ENCODE assay signal across 8 cellular contexts in the genomic region with DNA sequence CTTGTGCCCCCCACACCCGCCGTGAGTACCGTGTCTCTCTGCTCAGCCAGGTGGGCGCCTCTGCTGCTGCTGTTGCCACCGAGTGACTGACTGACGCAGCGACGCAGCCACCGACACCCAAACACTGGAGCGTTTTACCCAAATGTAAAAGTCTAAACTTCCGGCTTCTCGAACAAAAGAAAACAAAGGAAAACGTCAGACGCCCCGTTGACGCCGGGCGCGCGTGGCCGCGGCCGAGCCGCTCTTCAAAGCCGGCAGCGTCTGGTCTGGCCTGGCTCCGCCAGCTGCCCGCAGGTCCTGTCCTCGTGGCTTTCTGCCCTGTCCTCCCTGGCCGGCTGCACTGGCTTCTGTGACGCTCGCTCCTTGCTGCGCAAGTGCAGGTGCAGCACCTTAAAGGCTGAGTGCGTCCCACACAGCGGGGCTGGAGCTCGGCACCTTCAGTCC. TPM values are rescaled to one million over a fixed set of nuclear protein-coding genes. Genes with fewer than 3 reads are reported as not detected.
A peak's percentile ranks its signal among the peaks of the same experiment; 100 is the strongest.
DNase-seq lines count a peak whose midpoint lies in the region; ATAC-seq and TF ChIP-seq lines count a peak whose summit lies in the region.

No MANE protein-coding gene starts in this region.

- H3K9ac ChIP-seq in SU-DHL-6 (ENCODE audit: low read length) (peak overlapping the region; percentile 61), iPS-15b (ENCODE audit: low read depth, low read length) (no peak overlapping the region), skeletal muscle tissue (ENCODE audit: low read depth in 1 of 3, low read length in 3 of 3) (peak overlapping the region; percentile 21 to 71 (median 59))

- intact Hi-C loops in ascending aorta (cut with DNase I), result no loop called here

- no peak for TF ChIP-seq CTCF in C4-2B (conservative IDR thresholded peaks at IDR 0.05)
- no peak for TF ChIP-seq CTCF in HL-60 (IDR thresholded peaks at IDR 0.05; ENCODE audit: insufficient read depth, low read length)
- TF ChIP-seq CTCF in SU-DHL-6 (IDR thresholded peaks at IDR 0.05; ENCODE audit: insufficient read depth, low read length, poor library complexity, severe bottlenecking), result no peak
- TF ChIP-seq CTCF in ascending aorta (IDR thresholded peaks at IDR 0.05), result no peak

- peak; percentile 42 for ATAC-seq in GM19452 (IDR thresholded peaks at IDR 0.05; ENCODE audit: unreplicated experiment)

- H3K36me3 ChIP-seq in SU-DHL-6 (ENCODE audit: low read length) (no peaks in the 10 kb centered on the region), ascending aorta (no peaks in the 10 kb centered on the region), iPS-15b (ENCODE audit: control insufficient read depth, insufficient read depth, low read length) (no peaks in the 10 kb centered on the region), skeletal muscle tissue (ENCODE audit: control insufficient read depth in 3 of 3, insufficient read depth in 3 of 3, low read length in 3 of 3) (no peaks in the 10 kb centered on the region)

- H3K9me3 ChIP-seq in SU-DHL-6 (ENCODE audit: insufficient read depth, low read length) (no peaks in the 10 kb centered on the region), ascending aorta (no peaks in the 10 kb centered on the region), iPS-15b (ENCODE audit: control insufficient read depth, insufficient read depth, low read length) (no peaks in the 10 kb centered on the region), skeletal muscle tissue (ENCODE audit: control insufficient read depth in 3 of 3, low read length in 3 of 3) (no peaks in the 10 kb centered on the region)

- DNase-seq in HL-60 (ENCODE audit: low read depth in 1 of 2, low spot score in 1 of 2) (peak; percentile 14 to 37), ascending aorta (ENCODE audit: low spot score in 2 of 2) (no peak), cerebellar nuclear complex (lab: John Stamatoyannopoulos, UW) (no peak)

- H3K79me2 ChIP-seq in SU-DHL-6 (ENCODE audit: insufficient read depth, low read length), result no peaks in the 10 kb centered on the region

- H3K4me1 ChIP-seq in ascending aorta (peaks cover 0 to 2% of the 10 kb centered on the region in 2 donors), iPS-15b (ENCODE audit: control insufficient read depth, insufficient read depth, low read length) (no peaks in the 10 kb centered on the region), skeletal muscle tissue (ENCODE audit: control insufficient read depth in 3 of 3, insufficient read depth in 3 of 3, low read length in 3 of 3) (peaks cover 9 to 25% (median 18%) of the 10 kb centered on the region in 3 donors)

- H2AFZ ChIP-seq in SU-DHL-6 (ENCODE audit: low read depth, low read length, severe bottlenecking), result peak overlapping the region; percentile 85

- H3K27ac ChIP-seq in C4-2B (peak overlapping the region; percentile 72), HL-60 (replicated peaks) (peak overlapping the region; percentile 46), SU-DHL-6 (ENCODE audit: low read depth, low read length) (peak overlapping the region; percentile 54), ascending aorta (peak overlapping the region; percentile 41 to 43), skeletal muscle tissue (ENCODE audit: low read depth, low read length) (peak overlapping the region; percentile 36)

- H4K20me1 ChIP-seq in SU-DHL-6 (ENCODE audit: low read depth, low read length), result no peaks in the 10 kb centered on the region

- peak overlapping the region; percentile 54 for H3K4me2 ChIP-seq in SU-DHL-6 (ENCODE audit: low read depth, low read length, poor library complexity, severe bottlenecking)

- H3K27me3 ChIP-seq in HL-60 (ENCODE audit: insufficient read depth, poor library complexity, severe bottlenecking) (peaks cover 22% of the 10 kb centered on the region), SU-DHL-6 (ENCODE audit: low read length) (no peaks in the 10 kb centered on the region), ascending aorta (no peaks in the 10 kb centered on the region), iPS-15b (ENCODE audit: control insufficient read depth, insufficient read depth, low read length) (peaks cover 26% of the 10 kb centered on the region), skeletal muscle tissue (ENCODE audit: control insufficient read depth in 3 of 3, insufficient read depth in 3 of 3, low read length in 3 of 3) (peaks cover 27 to 65% (median 64%) of the 10 kb centered on the region in 3 donors)

- H3K4me3 ChIP-seq in HL-60 (replicated peaks; ENCODE audit: insufficient read depth, low read length), result peak overlapping the region; percentile 58
- H3K4me3 ChIP-seq in SU-DHL-6 (ENCODE audit: insufficient read depth, low read length, poor library complexity, severe bottlenecking), result peak overlapping the region; percentile 58
- H3K4me3 ChIP-seq in ascending aorta, result peak overlapping the region; percentile 68 to 88
- H3K4me3 ChIP-seq in iPS-15b (ENCODE audit: low read depth, low read length), result peak overlapping the region; percentile 43
- H3K4me3 ChIP-seq in skeletal muscle tissue (ENCODE audit: low read length in 3 of 3), result peak overlapping the region; percentile 72 to 79 (median 73)

- H3K9me2 ChIP-seq in SU-DHL-6 (replicated peaks; ENCODE audit: insufficient read depth, low read length), result no peaks in the 10 kb centered on the region

- H3F3A ChIP-seq in SU-DHL-6 (ENCODE audit: insufficient read depth), result 0 out of 2 replicates have a peak, but pooled peaks cover 5% of the 10 kb centered on the region

RNA-seq across cellular contexts. Expression of a gene that starts 41.4 kb away (rescaled TPM):
- 23.6 TPM for total RNA-seq in ascending aorta
- 113 TPM for total RNA-seq in skeletal muscle tissue

RNA-seq across cellular contexts. Expression of a gene that starts 58.9 kb away (rescaled TPM):
- total RNA-seq in ascending aorta (not detected), skeletal muscle tissue (not detected)

Comparison
In these comparisons a context has a peak if more than half of its experiments do, and no peak if none do; other contexts are left out.
1. DNase-seq: peak in HL-60 (2 of 2); none in ascending aorta (0 of 2) and cerebellar nuclear complex (0 of 2).
2. Peak in every context shown above with its lines, with median percentiles within 50 percentile points of each other: H3K27ac ChIP-seq and H3K4me3 ChIP-seq.